ENCODE assay signal across 21 cellular contexts in genomic region chr1:16232316-16232710, GRCh38. TPM values are rescaled to one million over a fixed set of nuclear protein-coding genes. Genes with fewer than 3 reads are reported as not detected.
"Had no signal": no experiment of that assay in that cellular context is flagged by ENCODE, and none has a peak within 500 bp of the region (broad histone marks: within the 10 kb centered on the region; RNA-seq: fewer than 3 reads in every experiment).

No MANE protein-coding gene starts in this region.

- H3K9me3 ChIP-seq: ascending aorta, body of pancreas had no signal

- H3K36me3 ChIP-seq: ascending aorta, Peyer's patch had no signal

- ATAC-seq: activated CD8-positive, alpha-beta T cell treated with anti-CD3 and anti-CD28 coated beads, Interleukin-2, amount 10 ng/mL, durations not matched to agents 7 days and 5 days; body of pancreas; T-helper 17 cell; WTC11 had no signal

- H3K4me3 ChIP-seq: ascending aorta, body of pancreas, Peyer's patch had no signal

- H3K9me3 Mint-ChIP-seq: activated naive CD4-positive, alpha-beta T cell treated with anti-CD3 and anti-CD28 coated beads, Interleukin-2, amount 50 U/mL, for 24 hours; WTC11 had no signal

- H3K27me3 ChIP-seq: body of pancreas, Peyer's patch had no signal

- H3K36me3 Mint-ChIP-seq: activated naive CD4-positive, alpha-beta T cell treated with anti-CD3 and anti-CD28 coated beads, Interleukin-2, amount 50 U/mL, for 24 hours; WTC11 had no signal

- H3K4me3 Mint-ChIP-seq: activated CD8-positive, alpha-beta T cell treated with anti-CD3 and anti-CD28 coated beads, Interleukin-2, amount 10 ng/mL, durations not matched to agents 7 days and 5 days; activated naive CD4-positive, alpha-beta T cell treated with anti-CD3 and anti-CD28 coated beads, Interleukin-2, amount 50 U/mL, for 24 hours; T-helper 17 cell; WTC11 had no signal

- H3K27ac Mint-ChIP-seq: activated CD8-positive, alpha-beta T cell treated with anti-CD3 and anti-CD28 coated beads, Interleukin-2, amount 10 ng/mL, durations not matched to agents 7 days and 5 days; activated naive CD4-positive, alpha-beta T cell treated with anti-CD3 and anti-CD28 coated beads, Interleukin-2, amount 50 U/mL, for 24 hours; T-helper 17 cell; WTC11 had no signal

- DNase-seq: activated CD4-positive, alpha-beta T cell treated with anti-CD3 and anti-CD28 coated beads for 48 hours; activated CD4-positive, alpha-beta T cell treated with anti-CD3 and anti-CD28 coated beads, Interleukin-2, amount 50 U/mL, for 4 hours; activated CD4-positive, CD25-positive, alpha-beta regulatory T cell treated with anti-CD3 and anti-CD28 coated beads, Interleukin-2, amount 50 U/mL, for 72 hours; activated CD8-positive, alpha-beta memory T cell treated with anti-CD3 and anti-CD28 coated beads, Interleukin-2, amount 50 U/mL, for 48 hours; activated CD8-positive, alpha-beta T cell treated with anti-CD3 and anti-CD28 coated beads, Interleukin-2, amount 10 ng/mL, durations not matched to agents 7 days and 5 days; activated T-cell treated with anti-CD3 and anti-CD28 coated beads, Interleukin-2, amount 50 U/mL, for 1 hour; Kasumi-1; NCI-H1105 treated with DMSO at 0.1 percent for 48 hours; NCI-H1436 treated with DMSO at 0.1 percent for 48 hours; NCI-H187; NCI-H2081; NCI-H510A treated with DMSO at 0.1 percent for 48 hours; NCI-H69; SIG-M5; T-helper 17 cell; T-helper 9 cell had no signal

- H3K27ac ChIP-seq: ascending aorta, body of pancreas, Peyer's patch had no signal

RNA-seq across cellular contexts. Expression of gene CPLANE2, which starts 4.7 kb away (rescaled TPM):
- total RNA-seq: ascending aorta had no signal
